In genomic region chr3:128434524-128434923, GRCh38 we compare ENCODE assay signal across 1 cellular context.
A peak's percentile ranks its signal among the peaks of the same experiment; 100 is the strongest.
TF ChIP-seq lines count a peak whose summit lies in the region.

No MANE protein-coding gene starts in this region.

TF ChIP-seq in H1, 55 proteins besides CTCF, POLR2A, EP300 and RAD21:
- no peak for TF ChIP-seq SIN3A (conservative IDR thresholded peaks at IDR 0.05 in 1 of 2, IDR thresholded peaks at IDR 0.05 in 1 of 2; ENCODE audit: low read depth in 1 of 2, low read length in 2 of 2)
- peak; percentile 95 for TF ChIP-seq KDM1A (IDR thresholded peaks at IDR 0.05; ENCODE audit: borderline replicate concordance, low read length)
- no peak for TF ChIP-seq JUND (IDR thresholded peaks at IDR 0.05; ENCODE audit: low read length)
- no peak for TF ChIP-seq SIRT6 (IDR thresholded peaks at IDR 0.05; ENCODE audit: low read length)
- peak in 1 of 2 experiments; percentile 54; a peak in 1 of 4 replicates for TF ChIP-seq HDAC2 (IDR thresholded peaks at IDR 0.05; ENCODE audit: borderline replicate concordance in 1 of 2, low read depth in 2 of 2, low read length in 2 of 2)
- TF ChIP-seq CREB1 (IDR thresholded peaks at IDR 0.05), result no peak
- TF ChIP-seq CHD2 (IDR thresholded peaks at IDR 0.05; ENCODE audit: low read length), result no peak
- no peak for TF ChIP-seq NANOG (IDR thresholded peaks at IDR 0.05; ENCODE audit: insufficient read depth, low read depth, low read length, poor library complexity, severe bottlenecking)
- TF ChIP-seq SUZ12 (IDR thresholded peaks at IDR 0.05; ENCODE audit: low read length), result no peak
- TF ChIP-seq ZNF274 (IDR thresholded peaks at IDR 0.05; ENCODE audit: borderline replicate concordance, extremely low read depth, low read length), result no peak
